1 cellular context compared by ENCODE assay signal in genomic region chr11:1879941-1880720, GRCh38.
TF ChIP-seq lines count a peak whose summit lies in the region.

No MANE protein-coding gene starts in this region.

TF ChIP-seq in endothelial cell of umbilical vein, 7 proteins besides CTCF, POLR2A, EP300 and RAD21:
- TF ChIP-seq JUN (IDR thresholded peaks at IDR 0.05; ENCODE audit: borderline replicate concordance, insufficient read depth, insufficient read length, low read depth) = no peak
- no peak for TF ChIP-seq MYC (IDR thresholded peaks at IDR 0.05; ENCODE audit: low read depth, low read length)
- TF ChIP-seq GATA2 (IDR thresholded peaks at IDR 0.05; ENCODE audit: insufficient read depth, insufficient read length, low read depth, low read length) = no peak
- no peak for TF ChIP-seq POLR2AphosphoS5 (IDR thresholded peaks at IDR 0.05; ENCODE audit: insufficient read depth, low read depth, low read length)
- TF ChIP-seq MAX (IDR thresholded peaks at IDR 0.05; ENCODE audit: insufficient read depth, insufficient read length) = no peak
- TF ChIP-seq FOS (IDR thresholded peaks at IDR 0.05; ENCODE audit: borderline replicate concordance, insufficient read depth, low read length) = no peak
- TF ChIP-seq EZH2 (IDR thresholded peaks at IDR 0.05; ENCODE audit: borderline replicate concordance, low read depth, low read length, severe bottlenecking) = no peak
